In genomic region chr6:134002821-134003220, GRCh38 we compare ENCODE assay signal across 1 cellular context.
TF ChIP-seq lines count a peak whose summit lies in the region.

No MANE protein-coding gene starts in this region.

TF ChIP-seq in K562, 482 proteins besides CTCF, POLR2A, EP300 and RAD21:
- TF ChIP-seq ZBTB11 (CRISPR knock-in tag; IDR thresholded peaks at IDR 0.05) (no peak), EHMT2 (IDR thresholded peaks at IDR 0.05) (peak; percentile 56; the same call in 1 of the 2 replicates), YY1 (IDR thresholded peaks at IDR 0.05; ENCODE audit: borderline replicate concordance in 1 of 3, control insufficient read depth in 1 of 3, extremely low read depth in 1 of 3, insufficient read depth in 3 of 3, insufficient read length in 1 of 3, insufficient replicate concordance in 2 of 3, low read depth in 1 of 3, low read length in 2 of 3) (peak in 1 of 3 experiments; percentile 48)
TF ChIP-seq in K562: peak in this region for 2.
